Comparison of ENCODE assay signal across 21 cellular contexts in genomic region chr7:142519790-142520078, GRCh38.
DNase-seq lines count a peak whose midpoint lies in the region; ATAC-seq and TF ChIP-seq lines count a peak whose summit lies in the region.
"Had no signal": no experiment of that assay in that cellular context is flagged by ENCODE, and none has a peak within 500 bp of the region (broad histone marks: within the 10 kb centered on the region; RNA-seq: fewer than 3 reads in every experiment).

No MANE protein-coding gene starts in this region.

- no peaks in the 10 kb centered on the region for H3K9me3 ChIP-seq in CD8-positive, alpha-beta T cell (ENCODE audit: low read length)
- H3K9me3 ChIP-seq in ascending aorta: no peaks in the 10 kb centered on the region
- H3K9me3 ChIP-seq: upper lobe of left lung had no signal

- no peak overlapping the region for H3K4me3 Mint-ChIP-seq in T-helper 1 cell treated with Interleukin-12 subunit alpha and Interleukin-12 subunit beta and Interleukin-4 antibody, amounts not matched to agents 30 μg/mL and 1 μg/mL, for 36 hours
- peak overlapping the region; percentile 41 for H3K4me3 Mint-ChIP-seq in CD8-positive, alpha-beta T cell
- no peak overlapping the region for H3K4me3 Mint-ChIP-seq in activated T-helper 1 cell treated with anti-CD3 and anti-CD28 coated beads, Interleukin-12 subunit alpha, Interleukin-12 subunit beta, Interleukin-2, Interleukin-4 antibody, amounts not matched to agents 30 ng/mL and 10 ng/mL and 1 ng/mL, durations not matched to agents 14 hours and 24 hours and 36 hours

- H3K36me3 ChIP-seq in CD8-positive, alpha-beta T cell (ENCODE audit: insufficient read depth, low read length): no peaks in the 10 kb centered on the region
- H3K36me3 ChIP-seq in ascending aorta: no peaks in the 10 kb centered on the region
- H3K36me3 ChIP-seq: upper lobe of left lung had no signal

- no peaks in the 10 kb centered on the region for H3K27me3 ChIP-seq in CD8-positive, alpha-beta T cell (ENCODE audit: insufficient read depth, low read length)
- no peaks in the 10 kb centered on the region for H3K27me3 ChIP-seq in ascending aorta
- H3K27me3 ChIP-seq: upper lobe of left lung had no signal

- CTCF ChIA-PET in CD8-positive, alpha-beta T cell (lab: Charles Lee): interaction anchor here (0.7 to 4.4 kb wide), 9 partner anchors 16 to 346 kb away, joined by 3 to 38 read pairs (median 6); no protein-coding TSS in a partner anchor

- no peak for TF ChIP-seq CTCF in CD8-positive, alpha-beta T cell (IDR thresholded peaks at IDR 0.05)
- TF ChIP-seq CTCF in ascending aorta (IDR thresholded peaks at IDR 0.05): no peak

- peak overlapping the region; percentile 80 for H3K27ac Mint-ChIP-seq in T-helper 1 cell treated with Interleukin-12 subunit alpha and Interleukin-12 subunit beta and Interleukin-4 antibody, amounts not matched to agents 30 μg/mL and 1 μg/mL, for 36 hours
- peak overlapping the region; percentile 91 for H3K27ac Mint-ChIP-seq in CD8-positive, alpha-beta T cell
- H3K27ac Mint-ChIP-seq in activated T-helper 1 cell treated with anti-CD3 and anti-CD28 coated beads, Interleukin-12 subunit alpha, Interleukin-12 subunit beta, Interleukin-2, Interleukin-4 antibody, amounts not matched to agents 30 ng/mL and 10 ng/mL and 1 ng/mL, durations not matched to agents 14 hours and 24 hours and 36 hours: peak overlapping the region; percentile 3

- no peaks in the 10 kb centered on the region for H3K9me3 Mint-ChIP-seq in T-helper 1 cell treated with Interleukin-12 subunit alpha and Interleukin-12 subunit beta and Interleukin-4 antibody, amounts not matched to agents 30 μg/mL and 1 μg/mL, for 36 hours
- H3K9me3 Mint-ChIP-seq in CD8-positive, alpha-beta T cell: no peaks in the 10 kb centered on the region
- H3K9me3 Mint-ChIP-seq in activated T-helper 1 cell treated with anti-CD3 and anti-CD28 coated beads, Interleukin-12 subunit alpha, Interleukin-12 subunit beta, Interleukin-2, Interleukin-4 antibody, amounts not matched to agents 30 ng/mL and 10 ng/mL and 1 ng/mL, durations not matched to agents 14 hours and 24 hours and 36 hours: no peaks in the 10 kb centered on the region

- no peak for ATAC-seq in CD8-positive, alpha-beta T cell
- peak; percentile 2 for ATAC-seq in left colon
- ATAC-seq in HG02840 (IDR thresholded peaks at IDR 0.05; ENCODE audit: low FRiP score, unreplicated experiment): no peak
- ATAC-seq: K562 had no signal

- H3K36me3 Mint-ChIP-seq in T-helper 1 cell treated with Interleukin-12 subunit alpha and Interleukin-12 subunit beta and Interleukin-4 antibody, amounts not matched to agents 30 μg/mL and 1 μg/mL, for 36 hours (ENCODE audit: low read depth): no peaks in the 10 kb centered on the region
- H3K36me3 Mint-ChIP-seq in CD8-positive, alpha-beta T cell: no peaks in the 10 kb centered on the region
- H3K36me3 Mint-ChIP-seq in activated T-helper 1 cell treated with anti-CD3 and anti-CD28 coated beads, Interleukin-12 subunit alpha, Interleukin-12 subunit beta, Interleukin-2, Interleukin-4 antibody, amounts not matched to agents 30 ng/mL and 10 ng/mL and 1 ng/mL, durations not matched to agents 14 hours and 24 hours and 36 hours (ENCODE audit: low read depth): no peaks in the 10 kb centered on the region

- intact Hi-C loops in CD8-positive, alpha-beta T cell (cut with DNase I, micrococcal nuclease): loop anchor here (2.0 to 5.0 kb wide), 3 partner anchors 37 to 293 kb away; no protein-coding TSS in a partner anchor
- intact Hi-C loops in activated T-helper 1 cell treated with anti-CD3 and anti-CD28 coated beads, Interleukin-12 subunit alpha, Interleukin-12 subunit beta, Interleukin-2, Interleukin-4 antibody, amounts not matched to agents 30 ng/mL and 10 ng/mL and 1 ng/mL, durations not matched to agents 14 hours and 24 hours and 36 hours (cut with micrococcal nuclease): loop anchor here (5.0 kb wide), 1 partner anchor 698 kb away; no protein-coding TSS in a partner anchor
- intact Hi-C loops in left colon (cut with DNase I, micrococcal nuclease): no loop called here
- intact Hi-C loops in ascending aorta (cut with DNase I): no loop called here

- peaks cover 9% of the 10 kb centered on the region for H3K27me3 Mint-ChIP-seq in T-helper 1 cell treated with Interleukin-12 subunit alpha and Interleukin-12 subunit beta and Interleukin-4 antibody, amounts not matched to agents 30 μg/mL and 1 μg/mL, for 36 hours (ENCODE audit: low read depth)
- no peaks in the 10 kb centered on the region for H3K27me3 Mint-ChIP-seq in CD8-positive, alpha-beta T cell (ENCODE audit: low read depth)
- H3K27me3 Mint-ChIP-seq in activated T-helper 1 cell treated with anti-CD3 and anti-CD28 coated beads, Interleukin-12 subunit alpha, Interleukin-12 subunit beta, Interleukin-2, Interleukin-4 antibody, amounts not matched to agents 30 ng/mL and 10 ng/mL and 1 ng/mL, durations not matched to agents 14 hours and 24 hours and 36 hours (ENCODE audit: insufficient read depth): peaks cover 6% of the 10 kb centered on the region

- no peak overlapping the region for H3K4me3 ChIP-seq in CD8-positive, alpha-beta T cell (ENCODE audit: low read depth, low read length)
- no peak overlapping the region for H3K4me3 ChIP-seq in ascending aorta
- H3K4me3 ChIP-seq: K562, upper lobe of left lung had no signal

- POLR2A ChIA-PET in CD8-positive, alpha-beta T cell (lab: Charles Lee): interaction anchor here (1.0 to 1.6 kb wide), 4 partner anchors 19 to 291 kb away, joined by 3 read pairs; no protein-coding TSS in a partner anchor

- H3K4me1 ChIP-seq in CD8-positive, alpha-beta T cell (ENCODE audit: insufficient read depth, low read length): peaks cover 19% of the 10 kb centered on the region
- no peaks in the 10 kb centered on the region for H3K4me1 ChIP-seq in ascending aorta

- no peak overlapping the region for H3K27ac ChIP-seq in CD8-positive, alpha-beta T cell (ENCODE audit: low read depth, low read length)
- no peak overlapping the region for H3K27ac ChIP-seq in ascending aorta

- H3K4me1 Mint-ChIP-seq in T-helper 1 cell treated with Interleukin-12 subunit alpha and Interleukin-12 subunit beta and Interleukin-4 antibody, amounts not matched to agents 30 μg/mL and 1 μg/mL, for 36 hours (ENCODE audit: low read depth): peaks cover 14% of the 10 kb centered on the region
- H3K4me1 Mint-ChIP-seq in CD8-positive, alpha-beta T cell (ENCODE audit: low read depth): peaks cover 34% of the 10 kb centered on the region
- peaks cover 19% of the 10 kb centered on the region for H3K4me1 Mint-ChIP-seq in activated T-helper 1 cell treated with anti-CD3 and anti-CD28 coated beads, Interleukin-12 subunit alpha, Interleukin-12 subunit beta, Interleukin-2, Interleukin-4 antibody, amounts not matched to agents 30 ng/mL and 10 ng/mL and 1 ng/mL, durations not matched to agents 14 hours and 24 hours and 36 hours (ENCODE audit: low read depth)

- no peak for DNase-seq in T-helper 1 cell
- no peak for DNase-seq in CD8-positive, alpha-beta T cell
- DNase-seq in activated T-helper 1 cell treated with anti-CD3 and anti-CD28 coated beads, Interleukin-12 subunit alpha, Interleukin-12 subunit beta, Interleukin-2, Interleukin-4 antibody, amounts not matched to agents 30 ng/mL and 10 ng/mL and 1 ng/mL, durations not matched to agents 14 hours and 24 hours and 36 hours (ENCODE audit: low spot score): no peak
- no peak for DNase-seq in left colon
- DNase-seq in NCI-H2029 treated with DMSO at 0.1 percent for 48 hours (lab: John Stamatoyannopoulos, UW): no peak
- DNase-seq in ascending aorta (ENCODE audit: low spot score in 2 of 2): no peak
- DNase-seq: 8988T; COR-L47; DMS79 treated with DMSO at 0.1 percent for 48 hours; mammary epithelial cell; MV-4-11; NCI-H1694; OCI-M1; retina; Right ventricle myocardium superior; stimulated activated CD4-positive, alpha-beta T cell treated with anti-CD3 and anti-CD28 coated beads, Interleukin-4, amount 100 ng/mL, for 1 hour; SW 1271; upper lobe of left lung had no signal

Comparison
In these comparisons a context has a peak if more than half of its experiments do, and no peak if none do; other contexts are left out.
1. H3K27ac Mint-ChIP-seq: peak in every context shown above with its lines; median percentile 91 in CD8-positive, alpha-beta T cell; 80 in T-helper 1 cell treated with Interleukin-12 subunit alpha and Interleukin-12 subunit beta and Interleukin-4 antibody, amounts not matched to agents 30 μg/mL and 1 μg/mL, for 36 hours; 3 in activated T-helper 1 cell treated with anti-CD3 and anti-CD28 coated beads, Interleukin-12 subunit alpha, Interleukin-12 subunit beta, Interleukin-2, Interleukin-4 antibody, amounts not matched to agents 30 ng/mL and 10 ng/mL and 1 ng/mL, durations not matched to agents 14 hours and 24 hours and 36 hours.
2. intact Hi-C loops: an anchor here in CD8-positive, alpha-beta T cell (2.0 to 5.0 kb wide) and activated T-helper 1 cell treated with anti-CD3 and anti-CD28 coated beads, Interleukin-12 subunit alpha, Interleukin-12 subunit beta, Interleukin-2, Interleukin-4 antibody, amounts not matched to agents 30 ng/mL and 10 ng/mL and 1 ng/mL, durations not matched to agents 14 hours and 24 hours and 36 hours (5.0 kb wide); none called in left colon and ascending aorta.